ENCODE assay signal across 1 cellular context in the genomic region with DNA sequence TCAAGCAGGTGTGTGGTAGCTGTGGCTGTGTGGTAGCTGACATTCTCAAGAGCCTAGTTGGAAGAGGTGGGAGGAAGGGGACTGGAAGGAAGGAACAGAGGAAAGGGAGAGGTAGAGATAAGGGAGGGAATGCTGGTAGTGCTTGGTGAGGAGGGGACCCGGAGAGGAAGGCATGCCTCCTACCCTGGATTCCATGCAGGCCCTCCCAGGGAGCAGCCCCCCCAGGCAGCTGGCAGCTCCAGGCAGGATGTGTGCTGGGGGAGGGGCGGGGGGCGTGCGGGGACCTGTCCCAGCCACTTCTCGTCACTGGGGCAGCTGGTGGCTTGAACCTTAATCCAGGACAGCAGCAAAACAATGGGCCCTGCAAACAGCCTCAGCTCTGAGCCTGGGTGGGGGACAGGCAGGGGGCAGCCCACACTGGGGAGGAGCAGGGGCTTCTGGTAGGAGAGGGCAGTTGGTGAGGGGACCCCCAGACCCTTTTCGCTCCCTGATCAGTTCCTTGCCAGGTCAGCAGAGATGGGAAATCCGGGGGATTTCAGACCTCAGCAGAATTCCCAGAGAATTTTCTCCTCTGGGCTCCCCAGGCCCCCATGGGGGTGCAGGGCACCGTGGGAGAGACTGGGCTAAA.
TF ChIP-seq lines count a peak whose summit lies in the region.

No MANE protein-coding gene starts in this region.

TF ChIP-seq in A549, 52 proteins besides CTCF, POLR2A, EP300 and RAD21 (continued from another document):
- TF ChIP-seq CHD2 (IDR thresholded peaks at IDR 0.05; ENCODE audit: low read length, partially characterized antibody), result no peak
- no peak for TF ChIP-seq HOXA7 (CRISPR knock-in tag; IDR thresholded peaks at IDR 0.05)
- no peak for TF ChIP-seq ZFP36 (IDR thresholded peaks at IDR 0.05; ENCODE audit: borderline replicate concordance, partially characterized antibody)
- TF ChIP-seq, protein P1, sequence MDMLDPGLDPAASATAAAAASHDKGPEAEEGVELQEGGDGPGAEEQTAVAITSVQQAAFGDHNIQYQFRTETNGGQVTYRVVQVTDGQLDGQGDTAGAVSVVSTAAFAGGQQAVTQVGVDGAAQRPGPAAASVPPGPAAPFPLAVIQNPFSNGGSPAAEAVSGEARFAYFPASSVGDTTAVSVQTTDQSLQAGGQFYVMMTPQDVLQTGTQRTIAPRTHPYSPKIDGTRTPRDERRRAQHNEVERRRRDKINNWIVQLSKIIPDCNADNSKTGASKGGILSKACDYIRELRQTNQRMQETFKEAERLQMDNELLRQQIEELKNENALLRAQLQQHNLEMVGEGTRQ (IDR thresholded peaks at IDR 0.05), result no peak
- no peak for TF ChIP-seq EHMT2 (IDR thresholded peaks at IDR 0.05; ENCODE audit: low read depth)
TF ChIP-seq in A549: peak in this region for 0.
